ENCODE assay signal across 8 cellular contexts in the genomic region with DNA sequence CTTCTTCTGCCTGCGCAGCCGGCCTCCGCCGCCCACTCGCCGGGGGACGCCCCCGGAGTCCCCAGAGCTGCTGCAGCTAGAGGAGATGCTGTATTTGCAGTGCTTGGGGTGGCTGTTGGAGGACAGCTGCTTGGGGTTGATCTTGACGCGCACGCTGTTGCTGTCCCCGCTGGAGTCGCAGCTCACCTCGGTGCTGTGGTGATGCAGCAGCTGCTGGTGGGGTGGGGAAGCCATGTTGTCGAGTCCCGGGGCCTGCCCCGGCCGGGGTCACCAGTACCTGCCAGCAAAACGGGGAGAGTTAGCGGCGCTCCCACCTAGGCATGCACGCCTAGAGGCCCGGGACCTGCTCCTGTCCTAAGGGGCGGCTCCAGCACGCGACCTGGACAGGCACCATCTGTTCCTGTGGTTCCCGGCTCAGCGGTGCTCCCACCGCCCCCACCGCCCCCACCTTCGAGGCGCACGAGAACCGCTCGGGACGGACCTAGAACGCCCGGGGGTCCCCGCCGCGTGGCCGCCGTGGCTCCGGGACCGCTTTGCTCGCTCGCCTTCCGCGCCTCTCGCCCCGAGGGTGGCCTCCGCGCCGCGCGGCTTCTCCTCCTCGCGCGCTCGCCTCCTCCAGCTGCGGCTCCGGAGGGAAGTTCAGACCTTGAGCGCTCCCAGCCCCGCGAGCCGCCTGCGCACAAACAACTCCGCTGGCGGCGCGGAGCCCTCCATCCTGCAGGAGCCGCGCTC. TPM values are rescaled to one million over a fixed set of nuclear protein-coding genes. Genes with fewer than 3 reads are reported as not detected.
A peak's percentile ranks its signal among the peaks of the same experiment; 100 is the strongest.
DNase-seq lines count a peak whose midpoint lies in the region; ATAC-seq and TF ChIP-seq lines count a peak whose summit lies in the region.

No MANE protein-coding gene starts in this region.

- ATAC-seq in GM19463 (IDR thresholded peaks at IDR 0.05; ENCODE audit: unreplicated experiment) (peak; percentile 33), right lobe of liver (peak; percentile 9 to 42 (median 23))

- peaks cover 0 to 41% (median 16%) of the 10 kb centered on the region in 4 donors for H3K4me1 ChIP-seq in right lobe of liver

- peaks cover 42% of the 10 kb centered on the region for H3K36me3 ChIP-seq in MG63
- H3K36me3 ChIP-seq in right lobe of liver = no peaks in the 10 kb centered on the region

- H3K4me3 ChIP-seq in MG63 = peak overlapping the region; percentile 69
- H3K4me3 ChIP-seq in right lobe of liver = peak overlapping the region; percentile 46 to 67 (median 64)

- TF ChIP-seq POLR2A in right lobe of liver (IDR thresholded peaks at IDR 0.05) = no peak

- H3K36me3 Mint-ChIP-seq in dendritic cell treated with granulocyte-macrophage colony-stimulating factor and Interleukin-4, amounts not matched to agents 40 ng/mL and 50 ng/mL, for 4 days (ENCODE audit: low read depth) = peaks cover 13% of the 10 kb centered on the region

- H3K9me3 ChIP-seq in MG63 (no peaks in the 10 kb centered on the region), right lobe of liver (no peaks in the 10 kb centered on the region)

- peaks cover 36% of the 10 kb centered on the region for H3K27me3 Mint-ChIP-seq in dendritic cell treated with granulocyte-macrophage colony-stimulating factor and Interleukin-4, amounts not matched to agents 40 ng/mL and 50 ng/mL, for 4 days

- peak overlapping the region in 2 of 3 donors; percentile 37 to 47 for H3K27ac ChIP-seq in right lobe of liver

- H3K27me3 ChIP-seq in MG63 = no peaks in the 10 kb centered on the region
- H3K27me3 ChIP-seq in right lobe of liver = no peaks in the 10 kb centered on the region

- H3K4me3 Mint-ChIP-seq in dendritic cell treated with granulocyte-macrophage colony-stimulating factor and Interleukin-4, amounts not matched to agents 40 ng/mL and 50 ng/mL, for 4 days = peak overlapping the region; percentile 84

- WGBS in right lobe of liver (ENCODE audit: insufficient coverage, low coverage, low lambda C conversion rate, missing lambda C conversion rate) = no CpG with 5 or more reads among the region's 73 CpGs

- peaks cover 60% of the 10 kb centered on the region for H3K4me1 Mint-ChIP-seq in dendritic cell treated with granulocyte-macrophage colony-stimulating factor and Interleukin-4, amounts not matched to agents 40 ng/mL and 50 ng/mL, for 4 days (ENCODE audit: low read depth)

- DNase-seq in CD1c-positive myeloid dendritic cell (ENCODE audit: extremely low spot score) = peak; percentile 78
- DNase-seq in MG63 = peak; percentile 67
- DNase-seq in activated CD4-positive, alpha-beta T cell treated with anti-CD3 and anti-CD28 coated beads for 24 hours (ENCODE audit: low read depth in 2 of 2) = peak; percentile 12 to 28
- peak; percentile 59 to 64 (median 60) for DNase-seq in right lobe of liver
- peak; percentile 34 to 36 for DNase-seq in stimulated activated CD4-positive, alpha-beta T cell treated with anti-CD3 and anti-CD28 coated beads, Interleukin-4, amount 100 ng/mL, for 48 hours (ENCODE audit: low read depth in 2 of 2)
- no peak for DNase-seq in NCI-H187 treated with DMSO at 0.1 percent for 48 hours (lab: John Stamatoyannopoulos, UW)

- no peaks in the 10 kb centered on the region for H3K9me3 Mint-ChIP-seq in dendritic cell treated with granulocyte-macrophage colony-stimulating factor and Interleukin-4, amounts not matched to agents 40 ng/mL and 50 ng/mL, for 4 days

- intact Hi-C loops in dendritic cell treated with granulocyte-macrophage colony-stimulating factor and Interleukin-4, amounts not matched to agents 40 ng/mL and 50 ng/mL, for 4 days (cut with micrococcal nuclease) = loop anchor here (10.0 kb wide), 1 partner anchor 131 kb away; no protein-coding TSS in a partner anchor
- intact Hi-C loops in right lobe of liver (cut with DNase I) = loop anchor here in 1 of 2 donors (10.0 kb wide), 2 partner anchors 51 to 111 kb away; no protein-coding TSS in a partner anchor

- no peak for TF ChIP-seq CTCF in right lobe of liver (IDR thresholded peaks at IDR 0.05)

- peak overlapping the region; percentile 51 for H3K27ac Mint-ChIP-seq in dendritic cell treated with granulocyte-macrophage colony-stimulating factor and Interleukin-4, amounts not matched to agents 40 ng/mL and 50 ng/mL, for 4 days

RNA-seq across cellular contexts. Expression of gene ADCY9, which starts 0.9 kb away (rescaled TPM):
- total RNA-seq in MG63 (2014; rRNA removed; shearing (Covaris generic); ENCODE audit: low replicate concordance) = 12.4 and 18.4 TPM in 2 replicates
- 10 to 100 TPM; 17.3 to 41.5 (median 25.6) TPM for total RNA-seq in right lobe of liver
